In genomic region chr7:135736586-135737305, GRCh38 we compare ENCODE assay signal across 29 cellular contexts. TPM values are rescaled to one million over a fixed set of nuclear protein-coding genes. Genes with fewer than 3 reads are reported as not detected.
"Had no signal": no experiment of that assay in that cellular context is flagged by ENCODE, and none has a peak within 500 bp of the region (broad histone marks: within the 10 kb centered on the region; RNA-seq: fewer than 3 reads in every experiment).

No MANE protein-coding gene starts in this region.

- H3K4me1 Mint-ChIP-seq: activated naive CD4-positive, alpha-beta T cell treated with anti-CD3 and anti-CD28 coated beads, Interleukin-2, amount 50 U/mL, for 24 hours; brain; central memory CD8-positive, alpha-beta T cell; T-helper 17 cell; WTC11 had no signal

- ATAC-seq: activated CD8-positive, alpha-beta T cell treated with anti-CD3 and anti-CD28 coated beads, Interleukin-2, amount 10 ng/mL, durations not matched to agents 7 days and 5 days; Panc1; T-helper 17 cell; WTC11 had no signal

- DNase-seq: activated CD4-positive, alpha-beta T cell treated with anti-CD3 and anti-CD28 coated beads for 48 hours; activated CD4-positive, alpha-beta T cell treated with anti-CD3 and anti-CD28 coated beads, Interleukin-2, amount 50 U/mL, for 4 hours; activated CD4-positive, CD25-positive, alpha-beta regulatory T cell treated with anti-CD3 and anti-CD28 coated beads, Interleukin-2, amount 50 U/mL, for 72 hours; activated CD8-positive, alpha-beta T cell treated with anti-CD3 and anti-CD28 coated beads, Interleukin-2, amount 10 ng/mL, durations not matched to agents 7 days and 5 days; activated effector memory CD4-positive, alpha-beta T cell treated with Interleukin-2 at 50 U/mL for 16 hours; activated naive CD4-positive, alpha-beta T cell; activated T-cell treated with anti-CD3 and anti-CD28 coated beads, Interleukin-2, amount 50 U/mL, for 24 hours; amniotic stem cell; Kasumi-1; MV-4-11; NCI-H1092 treated with DMSO at 0.1 percent for 48 hours; NCI-H1417 treated with DMSO at 0.1 percent for 48 hours; NCI-H1694; NCI-H2029 treated with DMSO at 0.1 percent for 48 hours; NCI-H345; NCI-H510A; NCI-H526 treated with DMSO at 0.1 percent for 48 hours; NK-92 treated with Interleukin-12 subunit alpha and Interleukin-12 subunit beta, amount 100 ng/mL, for 24 hours; OCI-M1; SIG-M5; T-helper 17 cell; T-helper 9 cell had no signal

- H3K4me3 ChIP-seq: ascending aorta had no signal

- H3K9me3 ChIP-seq: ascending aorta had no signal

- H3K27ac Mint-ChIP-seq: activated CD8-positive, alpha-beta T cell treated with anti-CD3 and anti-CD28 coated beads, Interleukin-2, amount 10 ng/mL, durations not matched to agents 7 days and 5 days; activated naive CD4-positive, alpha-beta T cell treated with anti-CD3 and anti-CD28 coated beads, Interleukin-2, amount 50 U/mL, for 24 hours; activated T-cell treated with anti-CD3 and anti-CD28 coated beads, Interleukin-2, amount 50 U/mL, for 24 hours; activated T-helper 1 cell treated with anti-CD3 and anti-CD28 coated beads, Interleukin-12 subunit alpha, Interleukin-12 subunit beta, Interleukin-2, Interleukin-4 antibody, amounts not matched to agents 30 ng/mL and 10 ng/mL and 1 ng/mL, durations not matched to agents 14 hours and 24 hours and 36 hours; brain; T-helper 17 cell; WTC11 had no signal

- H3K27ac ChIP-seq: ascending aorta had no signal

- H3K9me3 Mint-ChIP-seq: activated naive CD4-positive, alpha-beta T cell treated with anti-CD3 and anti-CD28 coated beads, Interleukin-2, amount 50 U/mL, for 24 hours; activated T-cell treated with anti-CD3 and anti-CD28 coated beads, Interleukin-2, amount 50 U/mL, for 24 hours; activated T-helper 1 cell treated with anti-CD3 and anti-CD28 coated beads, Interleukin-12 subunit alpha, Interleukin-12 subunit beta, Interleukin-2, Interleukin-4 antibody, amounts not matched to agents 30 ng/mL and 10 ng/mL and 1 ng/mL, durations not matched to agents 14 hours and 24 hours and 36 hours; brain; central memory CD8-positive, alpha-beta T cell; WTC11 had no signal

- H3K27me3 ChIP-seq: ascending aorta had no signal

- H3K4me3 Mint-ChIP-seq: activated CD8-positive, alpha-beta T cell treated with anti-CD3 and anti-CD28 coated beads, Interleukin-2, amount 10 ng/mL, durations not matched to agents 7 days and 5 days; activated naive CD4-positive, alpha-beta T cell treated with anti-CD3 and anti-CD28 coated beads, Interleukin-2, amount 50 U/mL, for 24 hours; activated T-cell treated with anti-CD3 and anti-CD28 coated beads, Interleukin-2, amount 50 U/mL, for 24 hours; activated T-helper 1 cell treated with anti-CD3 and anti-CD28 coated beads, Interleukin-12 subunit alpha, Interleukin-12 subunit beta, Interleukin-2, Interleukin-4 antibody, amounts not matched to agents 30 ng/mL and 10 ng/mL and 1 ng/mL, durations not matched to agents 14 hours and 24 hours and 36 hours; brain; central memory CD8-positive, alpha-beta T cell; T-helper 17 cell; WTC11 had no signal

- H3K36me3 Mint-ChIP-seq: activated naive CD4-positive, alpha-beta T cell treated with anti-CD3 and anti-CD28 coated beads, Interleukin-2, amount 50 U/mL, for 24 hours; brain; WTC11 had no signal

RNA-seq across cellular contexts. Expression of gene SLC13A4, which starts 8.8 kb away (rescaled TPM):
- total RNA-seq: activated CD8-positive, alpha-beta T cell treated with anti-CD3 and anti-CD28 coated beads, Interleukin-2, amount 10 ng/mL, durations not matched to agents 7 days and 5 days; activated T-helper 1 cell treated with anti-CD3 and anti-CD28 coated beads, Interleukin-12 subunit alpha, Interleukin-12 subunit beta, Interleukin-2, Interleukin-4 antibody, amounts not matched to agents 30 ng/mL and 10 ng/mL and 1 ng/mL, durations not matched to agents 14 hours and 24 hours and 36 hours; T-helper 17 cell had no signal

RNA-seq across cellular contexts. Expression of gene FAM180A, which starts 11.9 kb away (rescaled TPM):
- total RNA-seq: activated CD8-positive, alpha-beta T cell treated with anti-CD3 and anti-CD28 coated beads, Interleukin-2, amount 10 ng/mL, durations not matched to agents 7 days and 5 days; activated T-helper 1 cell treated with anti-CD3 and anti-CD28 coated beads, Interleukin-12 subunit alpha, Interleukin-12 subunit beta, Interleukin-2, Interleukin-4 antibody, amounts not matched to agents 30 ng/mL and 10 ng/mL and 1 ng/mL, durations not matched to agents 14 hours and 24 hours and 36 hours; T-helper 17 cell; WTC11 had no signal
